In genomic region chrX:129843459-129844306, GRCh38 we compare ENCODE assay signal across 8 cellular contexts. TPM values are rescaled to one million over a fixed set of nuclear protein-coding genes. Genes with fewer than 3 reads are reported as not detected.
DNase-seq lines count a peak whose midpoint lies in the region; TF ChIP-seq lines count a peak whose summit lies in the region.

ZDHHC9 (minus strand) TSS chrX:129843886; CDS start chrX:129841945, 1,941 bp downstream.

- in situ Hi-C loops in HAP-1 (cut with MboI; ENCODE audit: low sequenced_read_pairs), result no loop called here

- H3K9me3 Mint-ChIP-seq in neural crest cell, result peaks cover 3% of the 10 kb centered on the region

- H3K79me2 ChIP-seq in MM.1S (ENCODE audit: low read length), result 0 out of 2 replicates have a peak, but pooled peaks cover 5% of the 10 kb centered on the region

- peak within 1 kb of the TSS; percentile 68; the same call in 1 of the 2 replicates for H3K9ac ChIP-seq in MM.1S (ENCODE audit: low read length)

- intact Hi-C loops in stomach (cut with DNase I; ENCODE audit: low total_unique reads), result no loop called here

- H3K4me3 Mint-ChIP-seq in neural crest cell, result peak within 1 kb of the TSS; percentile 97

- peaks cover 5% of the 10 kb centered on the region; the same call in 1 of the 2 replicates for H3F3A ChIP-seq in MM.1S (ENCODE audit: insufficient read depth, low read length)

- H4K20me1 ChIP-seq in MM.1S (ENCODE audit: insufficient read depth, low read length), result no peaks in the 10 kb centered on the region

- no peak for TF ChIP-seq CTCF in MM.1S (IDR thresholded peaks at IDR 0.05; ENCODE audit: low read length)
- TF ChIP-seq CTCF in foreskin fibroblast (IDR thresholded peaks at IDR 0.05; ENCODE audit: low read depth, low read length), result no peak
- no peak for TF ChIP-seq CTCF in neural crest cell (conservative IDR thresholded peaks at IDR 0.05)
- TF ChIP-seq CTCF in stomach (IDR thresholded peaks at IDR 0.05), result peak in 1 of 7 experiments; percentile 9

- H3K27me3 ChIP-seq in HAP-1 (ENCODE audit: low read depth), result no peaks in the 10 kb centered on the region
- no peaks in the 10 kb centered on the region for H3K27me3 ChIP-seq in MM.1S (replicated peaks; ENCODE audit: insufficient read depth, low read length)
- H3K27me3 ChIP-seq in stomach, result no peaks in the 10 kb centered on the region

- peak; percentile 88 for DNase-seq in ELR (ENCODE audit: low read depth)
- peak; percentile 96 to 97 for DNase-seq in HAP-1 (ENCODE audit: low spot score in 2 of 2)
- peak; percentile 78 for DNase-seq in MM.1S
- peak; percentile 48 for DNase-seq in SHP77 treated with DMSO at 0.1 percent for 48 hours (lab: John Stamatoyannopoulos, UW)
- DNase-seq in activated gamma-delta T cell treated with Interleukin-2 at 50 U/mL for 16 hours, result peak; percentile 83
- peak; percentile 83 to 94 for DNase-seq in foreskin fibroblast
- peak; percentile 81 for DNase-seq in neural crest cell (ENCODE audit: low read depth, low spot score)
- peak; percentile 89 for DNase-seq in stomach

- H3K27ac ChIP-seq in MM.1S (ENCODE audit: low read length) (no peak within 1 kb of the TSS), stomach (peak within 1 kb of the TSS; percentile 84 to 94 (median 88))

- H3K27ac Mint-ChIP-seq in neural crest cell (ENCODE audit: unreplicated experiment), result peak within 1 kb of the TSS; percentile 83

- H3K36me3 Mint-ChIP-seq in neural crest cell (ENCODE audit: low read depth), result peaks cover 16% of the 10 kb centered on the region

- H2AFZ ChIP-seq in MM.1S (ENCODE audit: low read length), result peak within 1 kb of the TSS; percentile 78

- no peaks in the 10 kb centered on the region for H3K4me1 ChIP-seq in HAP-1
- H3K4me1 ChIP-seq in MM.1S (ENCODE audit: low read length), result no peaks in the 10 kb centered on the region
- H3K4me1 ChIP-seq in stomach, result peaks cover 0 to 33% (median 6%) of the 10 kb centered on the region in 4 donors

- no peaks in the 10 kb centered on the region for H3K9me3 ChIP-seq in HAP-1
- no peaks in the 10 kb centered on the region for H3K9me3 ChIP-seq in MM.1S (replicated peaks; ENCODE audit: insufficient read depth, low read length)
- H3K9me3 ChIP-seq in stomach, result no peaks in the 10 kb centered on the region

- peak in 1 of 4 donors; percentile 30 for TF ChIP-seq POLR2A in stomach (IDR thresholded peaks at IDR 0.05)

- H3K36me3 ChIP-seq in HAP-1 (replicated peaks) (peaks cover 11% of the 10 kb centered on the region), MM.1S (replicated peaks; ENCODE audit: insufficient read depth, low read length) (no peaks in the 10 kb centered on the region), stomach (no peaks in the 10 kb centered on the region)

- H3K4me3 ChIP-seq in HAP-1 (peak within 1 kb of the TSS; percentile 73), MM.1S (ENCODE audit: low read length) (peak within 1 kb of the TSS; percentile 71), foreskin fibroblast (ENCODE audit: low read depth in 1 of 2, low read length in 2 of 2) (peak within 1 kb of the TSS; percentile 72 to 78), stomach (peak within 1 kb of the TSS; percentile 59 to 73 (median 72))

- peak within 1 kb of the TSS; percentile 84 for H3K4me2 ChIP-seq in MM.1S (ENCODE audit: low read depth, low read length)

- TF ChIP-seq EP300 in stomach (IDR thresholded peaks at IDR 0.05), result no peak

- WGBS in stomach, 5 donors, result 0 to 54% (median 8%) methylated on average over 14 to 66 of the region's 72 CpGs

- H3K9me2 ChIP-seq in MM.1S (replicated peaks; ENCODE audit: insufficient read depth, low read length), result no peaks in the 10 kb centered on the region

- peaks cover 20% of the 10 kb centered on the region for H3K27me3 Mint-ChIP-seq in neural crest cell (ENCODE audit: low read depth)

- peaks cover 43% of the 10 kb centered on the region for H3K4me1 Mint-ChIP-seq in neural crest cell

RNA-seq across cellular contexts. Expression of gene ZDHHC9, which starts in this region (rescaled TPM):
- total RNA-seq in neural crest cell (25.0 and 27.9 TPM in 2 replicates), stomach (10 to 100 TPM in 4 of 5 donors, not detected in 1; 17.4 to 30.1 (median 27.7) TPM)
- polyA plus RNA-seq in stomach, result 1 to 10 TPM; 8.1 to 9.5 (median 8.7) TPM
